Comparison of ENCODE assay signal across 8 cellular contexts in genomic region chr5:86554638-86555037, GRCh38.
"Had no signal": no experiment of that assay in that cellular context is flagged by ENCODE, and none has a peak within 500 bp of the region (broad histone marks: within the 10 kb centered on the region; RNA-seq: fewer than 3 reads in every experiment).

No MANE protein-coding gene starts in this region.

- H3K4me2 ChIP-seq: GM23338, KMS-11 had no signal

- H3K9ac ChIP-seq: KMS-11 had no signal

- H3K4me3 Mint-ChIP-seq: GM23338, H9 had no signal

- ATAC-seq: GM23338 had no signal

- H3K4me3 ChIP-seq: GM23338 had no signal

- FAIRE-seq: H1, H54, HTR-8/SVneo had no signal

- H3K27ac ChIP-seq: KMS-11 had no signal

- H2AFZ ChIP-seq: GM23338 had no signal

- DNase-seq: H9, HCEC 1CT, KBM-7 had no signal

- H3K9me3 Mint-ChIP-seq: GM23338, H9 had no signal

- H3K27ac Mint-ChIP-seq: GM23338, H9 had no signal
